1 cellular context compared by ENCODE assay signal in the genomic region with DNA sequence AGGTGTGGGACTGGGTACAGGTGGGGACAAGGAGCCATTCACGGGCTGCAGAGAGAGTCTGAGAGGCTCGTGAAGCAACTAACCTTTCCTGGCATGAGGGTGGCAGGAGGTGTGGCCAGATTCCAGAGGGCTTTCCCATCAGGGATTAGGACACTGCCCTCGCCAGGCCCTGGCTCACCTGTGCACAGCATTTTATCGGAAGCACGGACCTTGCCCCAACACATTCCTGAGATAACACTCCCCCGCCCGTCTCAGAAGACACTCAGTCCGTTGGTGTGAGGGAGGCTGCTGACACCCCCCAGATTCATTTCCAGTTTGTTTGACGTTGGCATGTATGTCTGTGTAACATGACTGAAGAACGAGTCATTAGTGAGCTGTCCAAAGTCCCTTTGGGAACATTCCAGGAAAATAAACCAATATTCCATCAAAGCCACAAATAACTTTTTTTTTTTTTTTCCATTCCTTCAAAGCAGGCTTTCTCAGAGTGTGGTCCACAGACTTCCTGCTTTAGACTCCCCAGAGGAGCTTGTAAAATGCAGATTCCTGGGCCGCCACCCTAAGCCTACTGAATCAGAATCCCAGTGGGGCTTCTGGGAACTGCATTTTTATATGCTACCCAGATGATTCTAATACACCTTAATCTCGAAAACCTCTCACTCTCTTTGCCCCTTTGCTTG.
TF ChIP-seq lines count a peak whose summit lies in the region.

No MANE protein-coding gene starts in this region.

TF ChIP-seq in HepG2, 621 proteins besides CTCF, POLR2A, EP300 and RAD21 (continued from another document):
- TF ChIP-seq UBTF (CRISPR knock-in tag; IDR thresholded peaks at IDR 0.05), result no peak; the same call in 1 of the 2 replicates
- TF ChIP-seq, protein P1, sequence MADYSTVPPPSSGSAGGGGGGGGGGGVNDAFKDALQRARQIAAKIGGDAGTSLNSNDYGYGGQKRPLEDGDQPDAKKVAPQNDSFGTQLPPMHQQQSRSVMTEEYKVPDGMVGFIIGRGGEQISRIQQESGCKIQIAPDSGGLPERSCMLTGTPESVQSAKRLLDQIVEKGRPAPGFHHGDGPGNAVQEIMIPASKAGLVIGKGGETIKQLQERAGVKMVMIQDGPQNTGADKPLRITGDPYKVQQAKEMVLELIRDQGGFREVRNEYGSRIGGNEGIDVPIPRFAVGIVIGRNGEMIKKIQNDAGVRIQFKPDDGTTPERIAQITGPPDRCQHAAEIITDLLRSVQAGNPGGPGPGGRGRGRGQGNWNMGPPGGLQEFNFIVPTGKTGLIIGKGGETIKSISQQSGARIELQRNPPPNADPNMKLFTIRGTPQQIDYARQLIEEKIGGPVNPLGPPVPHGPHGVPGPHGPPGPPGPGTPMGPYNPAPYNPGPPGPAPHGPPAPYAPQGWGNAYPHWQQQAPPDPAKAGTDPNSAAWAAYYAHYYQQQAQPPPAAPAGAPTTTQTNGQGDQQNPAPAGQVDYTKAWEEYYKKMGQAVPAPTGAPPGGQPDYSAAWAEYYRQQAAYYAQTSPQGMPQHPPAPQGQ (CRISPR knock-in tag; IDR thresholded peaks at IDR 0.05; ENCODE audit: borderline replicate concordance), result no peak
- TF ChIP-seq, protein P2, sequence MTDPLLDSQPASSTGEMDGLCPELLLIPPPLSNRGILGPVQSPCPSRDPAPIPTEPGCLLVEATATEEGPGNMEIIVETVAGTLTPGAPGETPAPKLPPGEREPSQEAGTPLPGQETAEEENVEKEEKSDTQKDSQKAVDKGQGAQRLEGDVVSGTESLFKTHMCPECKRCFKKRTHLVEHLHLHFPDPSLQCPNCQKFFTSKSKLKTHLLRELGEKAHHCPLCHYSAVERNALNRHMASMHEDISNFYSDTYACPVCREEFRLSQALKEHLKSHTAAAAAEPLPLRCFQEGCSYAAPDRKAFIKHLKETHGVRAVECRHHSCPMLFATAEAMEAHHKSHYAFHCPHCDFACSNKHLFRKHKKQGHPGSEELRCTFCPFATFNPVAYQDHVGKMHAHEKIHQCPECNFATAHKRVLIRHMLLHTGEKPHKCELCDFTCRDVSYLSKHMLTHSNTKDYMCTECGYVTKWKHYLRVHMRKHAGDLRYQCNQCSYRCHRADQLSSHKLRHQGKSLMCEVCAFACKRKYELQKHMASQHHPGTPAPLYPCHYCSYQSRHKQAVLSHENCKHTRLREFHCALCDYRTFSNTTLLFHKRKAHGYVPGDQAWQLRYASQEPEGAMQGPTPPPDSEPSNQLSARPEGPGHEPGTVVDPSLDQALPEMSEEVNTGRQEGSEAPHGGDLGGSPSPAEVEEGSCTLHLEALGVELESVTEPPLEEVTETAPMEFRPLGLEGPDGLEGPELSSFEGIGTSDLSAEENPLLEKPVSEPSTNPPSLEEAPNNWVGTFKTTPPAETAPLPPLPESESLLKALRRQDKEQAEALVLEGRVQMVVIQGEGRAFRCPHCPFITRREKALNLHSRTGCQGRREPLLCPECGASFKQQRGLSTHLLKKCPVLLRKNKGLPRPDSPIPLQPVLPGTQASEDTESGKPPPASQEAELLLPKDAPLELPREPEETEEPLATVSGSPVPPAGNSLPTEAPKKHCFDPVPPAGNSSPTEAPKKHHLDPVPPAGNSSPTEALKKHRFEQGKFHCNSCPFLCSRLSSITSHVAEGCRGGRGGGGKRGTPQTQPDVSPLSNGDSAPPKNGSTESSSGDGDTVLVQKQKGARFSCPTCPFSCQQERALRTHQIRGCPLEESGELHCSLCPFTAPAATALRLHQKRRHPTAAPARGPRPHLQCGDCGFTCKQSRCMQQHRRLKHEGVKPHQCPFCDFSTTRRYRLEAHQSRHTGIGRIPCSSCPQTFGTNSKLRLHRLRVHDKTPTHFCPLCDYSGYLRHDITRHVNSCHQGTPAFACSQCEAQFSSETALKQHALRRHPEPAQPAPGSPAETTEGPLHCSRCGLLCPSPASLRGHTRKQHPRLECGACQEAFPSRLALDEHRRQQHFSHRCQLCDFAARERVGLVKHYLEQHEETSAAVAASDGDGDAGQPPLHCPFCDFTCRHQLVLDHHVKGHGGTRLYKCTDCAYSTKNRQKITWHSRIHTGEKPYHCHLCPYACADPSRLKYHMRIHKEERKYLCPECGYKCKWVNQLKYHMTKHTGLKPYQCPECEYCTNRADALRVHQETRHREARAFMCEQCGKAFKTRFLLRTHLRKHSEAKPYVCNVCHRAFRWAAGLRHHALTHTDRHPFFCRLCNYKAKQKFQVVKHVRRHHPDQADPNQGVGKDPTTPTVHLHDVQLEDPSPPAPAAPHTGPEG (CRISPR knock-in tag; IDR thresholded peaks at IDR 0.05), result no peak
- peak; percentile 87 for TF ChIP-seq TBX2 (CRISPR knock-in tag; IDR thresholded peaks at IDR 0.05; ENCODE audit: borderline replicate concordance)
- no peak for TF ChIP-seq PLRG1 (conservative IDR thresholded peaks at IDR 0.05)
- TF ChIP-seq SMAD1 (CRISPR knock-in tag; IDR thresholded peaks at IDR 0.05; ENCODE audit: borderline replicate concordance, low read depth), result no peak
- peak; percentile 90 for TF ChIP-seq GATAD2A (CRISPR knock-in tag; IDR thresholded peaks at IDR 0.05)
- no peak for TF ChIP-seq PRPF4 (IDR thresholded peaks at IDR 0.05; ENCODE audit: low read depth, low read length, poor library complexity, severe bottlenecking)
- TF ChIP-seq, protein P3, sequence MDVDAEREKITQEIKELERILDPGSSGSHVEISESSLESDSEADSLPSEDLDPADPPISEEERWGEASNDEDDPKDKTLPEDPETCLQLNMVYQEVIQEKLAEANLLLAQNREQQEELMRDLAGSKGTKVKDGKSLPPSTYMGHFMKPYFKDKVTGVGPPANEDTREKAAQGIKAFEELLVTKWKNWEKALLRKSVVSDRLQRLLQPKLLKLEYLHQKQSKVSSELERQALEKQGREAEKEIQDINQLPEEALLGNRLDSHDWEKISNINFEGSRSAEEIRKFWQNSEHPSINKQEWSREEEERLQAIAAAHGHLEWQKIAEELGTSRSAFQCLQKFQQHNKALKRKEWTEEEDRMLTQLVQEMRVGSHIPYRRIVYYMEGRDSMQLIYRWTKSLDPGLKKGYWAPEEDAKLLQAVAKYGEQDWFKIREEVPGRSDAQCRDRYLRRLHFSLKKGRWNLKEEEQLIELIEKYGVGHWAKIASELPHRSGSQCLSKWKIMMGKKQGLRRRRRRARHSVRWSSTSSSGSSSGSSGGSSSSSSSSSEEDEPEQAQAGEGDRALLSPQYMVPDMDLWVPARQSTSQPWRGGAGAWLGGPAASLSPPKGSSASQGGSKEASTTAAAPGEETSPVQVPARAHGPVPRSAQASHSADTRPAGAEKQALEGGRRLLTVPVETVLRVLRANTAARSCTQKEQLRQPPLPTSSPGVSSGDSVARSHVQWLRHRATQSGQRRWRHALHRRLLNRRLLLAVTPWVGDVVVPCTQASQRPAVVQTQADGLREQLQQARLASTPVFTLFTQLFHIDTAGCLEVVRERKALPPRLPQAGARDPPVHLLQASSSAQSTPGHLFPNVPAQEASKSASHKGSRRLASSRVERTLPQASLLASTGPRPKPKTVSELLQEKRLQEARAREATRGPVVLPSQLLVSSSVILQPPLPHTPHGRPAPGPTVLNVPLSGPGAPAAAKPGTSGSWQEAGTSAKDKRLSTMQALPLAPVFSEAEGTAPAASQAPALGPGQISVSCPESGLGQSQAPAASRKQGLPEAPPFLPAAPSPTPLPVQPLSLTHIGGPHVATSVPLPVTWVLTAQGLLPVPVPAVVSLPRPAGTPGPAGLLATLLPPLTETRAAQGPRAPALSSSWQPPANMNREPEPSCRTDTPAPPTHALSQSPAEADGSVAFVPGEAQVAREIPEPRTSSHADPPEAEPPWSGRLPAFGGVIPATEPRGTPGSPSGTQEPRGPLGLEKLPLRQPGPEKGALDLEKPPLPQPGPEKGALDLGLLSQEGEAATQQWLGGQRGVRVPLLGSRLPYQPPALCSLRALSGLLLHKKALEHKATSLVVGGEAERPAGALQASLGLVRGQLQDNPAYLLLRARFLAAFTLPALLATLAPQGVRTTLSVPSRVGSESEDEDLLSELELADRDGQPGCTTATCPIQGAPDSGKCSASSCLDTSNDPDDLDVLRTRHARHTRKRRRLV (CRISPR knock-in tag; IDR thresholded peaks at IDR 0.05), result no peak
- TF ChIP-seq ETV5 (CRISPR knock-in tag; IDR thresholded peaks at IDR 0.05; ENCODE audit: borderline replicate concordance), result peak; percentile 42; the same call in 1 of the 2 replicates
- TF ChIP-seq, protein P4, sequence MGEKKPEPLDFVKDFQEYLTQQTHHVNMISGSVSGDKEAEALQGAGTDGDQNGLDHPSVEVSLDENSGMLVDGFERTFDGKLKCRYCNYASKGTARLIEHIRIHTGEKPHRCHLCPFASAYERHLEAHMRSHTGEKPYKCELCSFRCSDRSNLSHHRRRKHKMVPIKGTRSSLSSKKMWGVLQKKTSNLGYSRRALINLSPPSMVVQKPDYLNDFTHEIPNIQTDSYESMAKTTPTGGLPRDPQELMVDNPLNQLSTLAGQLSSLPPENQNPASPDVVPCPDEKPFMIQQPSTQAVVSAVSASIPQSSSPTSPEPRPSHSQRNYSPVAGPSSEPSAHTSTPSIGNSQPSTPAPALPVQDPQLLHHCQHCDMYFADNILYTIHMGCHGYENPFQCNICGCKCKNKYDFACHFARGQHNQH (CRISPR knock-in tag; IDR thresholded peaks at IDR 0.05), result peak; percentile 77
- TF ChIP-seq, protein P5, sequence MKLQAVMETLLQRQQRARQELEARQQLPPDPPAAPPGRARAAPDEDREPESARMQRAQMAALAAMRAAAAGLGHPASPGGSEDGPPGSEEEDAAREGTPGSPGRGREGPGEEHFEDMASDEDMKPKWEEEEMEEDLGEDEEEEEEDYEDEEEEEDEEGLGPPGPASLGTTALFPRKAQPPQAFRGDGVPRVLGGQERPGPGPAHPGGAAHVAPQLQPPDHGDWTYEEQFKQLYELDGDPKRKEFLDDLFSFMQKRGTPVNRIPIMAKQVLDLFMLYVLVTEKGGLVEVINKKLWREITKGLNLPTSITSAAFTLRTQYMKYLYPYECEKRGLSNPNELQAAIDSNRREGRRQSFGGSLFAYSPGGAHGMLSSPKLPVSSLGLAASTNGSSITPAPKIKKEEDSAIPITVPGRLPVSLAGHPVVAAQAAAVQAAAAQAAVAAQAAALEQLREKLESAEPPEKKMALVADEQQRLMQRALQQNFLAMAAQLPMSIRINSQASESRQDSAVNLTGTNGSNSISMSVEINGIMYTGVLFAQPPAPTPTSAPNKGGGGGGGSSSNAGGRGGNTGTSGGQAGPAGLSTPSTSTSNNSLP (IDR thresholded peaks at IDR 0.05; ENCODE audit: low read depth, low read length), result peak; percentile 81; the same call in 1 of the 2 replicates
- no peak for TF ChIP-seq DDIT3 (CRISPR knock-in tag; IDR thresholded peaks at IDR 0.05)
- peak; percentile 72 for TF ChIP-seq HDAC2 (CRISPR knock-in tag; IDR thresholded peaks at IDR 0.05)
- TF ChIP-seq FOXK2 (IDR thresholded peaks at IDR 0.05), result no peak
- TF ChIP-seq FOSL1 (CRISPR knock-in tag; IDR thresholded peaks at IDR 0.05; ENCODE audit: borderline replicate concordance), result no peak
- no peak for TF ChIP-seq ZNF720 (CRISPR knock-in tag; IDR thresholded peaks at IDR 0.05)
- TF ChIP-seq ZBTB10 (CRISPR knock-in tag; IDR thresholded peaks at IDR 0.05; ENCODE audit: borderline replicate concordance), result no peak
- no peak; the same call in 1 of the 2 replicates for TF ChIP-seq ZNF503 (CRISPR knock-in tag; IDR thresholded peaks at IDR 0.05)
